Comparison of ENCODE assay signal across 23 cellular contexts in the genomic region with DNA sequence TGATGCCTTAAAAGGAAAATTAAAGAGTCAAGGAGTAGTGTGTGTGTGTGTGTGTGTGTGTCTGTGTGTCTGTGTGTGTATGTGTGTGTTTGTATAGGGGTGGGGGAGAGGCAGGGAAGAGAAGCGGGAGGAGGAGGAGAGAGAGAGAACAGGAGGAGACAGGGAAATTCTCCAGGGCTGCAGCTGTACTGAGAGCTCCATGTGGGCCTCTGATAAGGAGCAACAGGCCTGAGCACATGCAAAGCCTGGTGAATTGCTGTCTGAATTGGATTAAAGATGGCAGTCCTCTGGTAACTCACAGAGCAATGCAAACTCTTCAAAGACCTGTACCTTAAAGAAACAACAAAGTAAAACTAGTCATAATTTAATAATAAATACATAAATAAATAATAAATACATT.
"Had no signal": no experiment of that assay in that cellular context is flagged by ENCODE, and none has a peak within 500 bp of the region (broad histone marks: within the 10 kb centered on the region; RNA-seq: fewer than 3 reads in every experiment).

No MANE protein-coding gene starts in this region.

- H3K27me3 Mint-ChIP-seq: effector memory CD8-positive, alpha-beta T cell had no signal

- H3K9me3 Mint-ChIP-seq: activated T-cell treated with anti-CD3 and anti-CD28 coated beads, Interleukin-2, amount 50 U/mL, for 72 hours had no signal

- H3K4me3 Mint-ChIP-seq: activated naive CD8-positive, alpha-beta T cell; activated T-cell treated with anti-CD3 and anti-CD28 coated beads, Interleukin-2, amount 50 U/mL, for 72 hours; effector memory CD8-positive, alpha-beta T cell; naive thymus-derived CD8-positive, alpha-beta T cell; neural crest cell had no signal

- H3K4me1 ChIP-seq: ascending aorta, foreskin keratinocyte, right lobe of liver, testis had no signal

- DNase-seq: activated CD4-positive, alpha-beta T cell treated with anti-CD3 and anti-CD28 coated beads for 4 hours; activated CD4-positive, alpha-beta T cell treated with anti-CD3 and anti-CD28 coated beads, Interleukin-2, amount 50 U/mL, for 4 hours; activated naive CD4-positive, alpha-beta T cell; activated T-cell treated with anti-CD3 and anti-CD28 coated beads for 4 hours; activated T-cell treated with anti-CD3 and anti-CD28 coated beads, Interleukin-2, amount 50 U/mL, for 72 hours; brain microvascular endothelial cell; caudate nucleus; cortex of kidney; effector memory CD8-positive, alpha-beta T cell; foreskin keratinocyte; left cardiac atrium; naive thymus-derived CD8-positive, alpha-beta T cell; occipital lobe; right lobe of liver; stimulated activated CD4-positive, alpha-beta T cell treated with anti-CD3 and anti-CD28 coated beads, Interleukin-12 subunit alpha, Interleukin-12 subunit beta, amount 100 ng/mL, for 4 hours; stimulated activated CD4-positive, alpha-beta T cell treated with anti-CD3 and anti-CD28 coated beads, Interleukin-4, amount 100 ng/mL, for 1 hour; stimulated activated naive CD8-positive, alpha-beta T cell treated with anti-CD3 and anti-CD28 coated beads, Interleukin-15, Interleukin-2, amounts not matched to agents 100 U/mL and 50 U/mL, for 24 hours; testis; transverse colon had no signal

- H3K36me3 ChIP-seq: ascending aorta, brain microvascular endothelial cell, right lobe of liver, transverse colon had no signal

- H3K4me1 Mint-ChIP-seq: naive thymus-derived CD8-positive, alpha-beta T cell; neural crest cell had no signal

- H3K27ac Mint-ChIP-seq: activated naive CD8-positive, alpha-beta T cell; activated T-cell treated with anti-CD3 and anti-CD28 coated beads, Interleukin-2, amount 50 U/mL, for 72 hours; effector memory CD8-positive, alpha-beta T cell; naive thymus-derived CD8-positive, alpha-beta T cell had no signal

- ATAC-seq: activated T-cell treated with anti-CD3 and anti-CD28 coated beads, Interleukin-2, amount 50 U/mL, for 72 hours; effector memory CD8-positive, alpha-beta T cell; foreskin keratinocyte; left cardiac atrium; naive thymus-derived CD8-positive, alpha-beta T cell; right lobe of liver; stimulated activated naive CD8-positive, alpha-beta T cell treated with anti-CD3 and anti-CD28 coated beads, Interleukin-15, Interleukin-2, amounts not matched to agents 100 U/mL and 50 U/mL, for 24 hours had no signal

- H3K27ac ChIP-seq: ascending aorta, brain microvascular endothelial cell, foreskin keratinocyte, right lobe of liver, testis, transverse colon, VCaP had no signal

- H3K27me3 ChIP-seq: ascending aorta, brain microvascular endothelial cell, foreskin keratinocyte, right lobe of liver, testis, transverse colon had no signal

- H3K4me3 ChIP-seq: ascending aorta, right lobe of liver, testis, transverse colon had no signal

- H3K9me3 ChIP-seq: ascending aorta, right lobe of liver, testis, transverse colon had no signal

- H3K36me3 Mint-ChIP-seq: activated naive CD8-positive, alpha-beta T cell; naive thymus-derived CD8-positive, alpha-beta T cell had no signal
